ENCODE assay signal across 23 cellular contexts in the genomic region with DNA sequence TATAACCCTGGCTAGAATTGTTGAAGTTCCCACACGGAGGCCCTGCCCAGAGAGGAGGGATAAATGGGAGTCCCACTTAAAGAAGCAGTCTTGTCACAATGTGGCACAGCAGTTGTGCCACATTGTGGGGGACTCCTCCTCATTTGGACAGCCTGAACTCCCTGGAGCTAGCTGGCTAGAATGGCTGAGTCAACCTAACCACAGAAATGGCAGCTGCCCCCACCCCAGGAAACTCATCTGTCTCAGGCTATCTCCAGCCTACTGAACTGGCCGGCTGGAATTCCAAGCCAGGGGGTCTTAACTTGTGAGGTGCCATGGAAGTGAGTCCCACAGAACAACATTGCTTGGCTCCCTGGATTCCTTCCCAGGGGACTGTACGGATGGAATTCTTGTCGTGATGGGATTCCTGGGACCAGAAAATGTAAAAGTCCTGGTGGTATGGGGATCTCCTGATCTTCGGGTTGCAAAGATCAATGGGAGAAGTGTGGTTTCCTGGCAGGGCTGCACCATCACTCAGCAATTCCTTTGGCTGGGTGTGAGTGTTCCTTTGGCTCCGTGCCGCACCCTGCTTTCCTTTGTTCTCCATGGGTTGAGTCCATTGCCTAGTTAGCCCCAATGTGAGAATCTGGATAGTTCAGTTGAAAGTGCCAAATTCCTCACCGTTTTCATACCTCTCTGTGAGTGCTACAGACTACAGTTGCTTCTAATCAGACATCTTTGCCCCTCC.
DNase-seq lines count a peak whose midpoint lies in the region; ATAC-seq and TF ChIP-seq lines count a peak whose summit lies in the region.
"Had no signal": no experiment of that assay in that cellular context is flagged by ENCODE, and none has a peak within 500 bp of the region (broad histone marks: within the 10 kb centered on the region; RNA-seq: fewer than 3 reads in every experiment).

No MANE protein-coding gene starts in this region.

- TF ChIP-seq CTCF in HFF-Myc (IDR thresholded peaks at IDR 0.05; ENCODE audit: low read depth, low read length, missing control alignments) (no peak), OCI-LY3 (IDR thresholded peaks at IDR 0.05; ENCODE audit: low read depth, low read length) (no peak), neural progenitor cell (IDR thresholded peaks at IDR 0.05) (no peak)

- no peak overlapping the region for H3K9ac ChIP-seq in OCI-LY3 (ENCODE audit: low read length)
- H3K9ac ChIP-seq in neural progenitor cell, result no peak overlapping the region
- H3K9ac ChIP-seq: KMS-11, SK-N-SH had no signal

- no peaks in the 10 kb centered on the region for H3K27me3 Mint-ChIP-seq in neural progenitor cell (ENCODE audit: insufficient read depth, low read depth)
- no peaks in the 10 kb centered on the region for H3K27me3 Mint-ChIP-seq in effector memory CD8-positive, alpha-beta T cell
- H3K27me3 Mint-ChIP-seq: CD8-positive, alpha-beta memory T cell had no signal

- H3K27ac ChIP-seq in OCI-LY3 (ENCODE audit: low read length) (no peak overlapping the region), neural progenitor cell (no peak overlapping the region)
- H3K27ac ChIP-seq: C4-2B, KMS-11, RWPE1 had no signal

- no peak for ATAC-seq in effector memory CD8-positive, alpha-beta T cell (replicated peaks)

- H3K36me3 ChIP-seq in OCI-LY3 (replicated peaks; ENCODE audit: low read depth, low read length) (no peaks in the 10 kb centered on the region), neural progenitor cell (no peaks in the 10 kb centered on the region)

- peaks cover 14% of the 10 kb centered on the region for H3K4me1 ChIP-seq in OCI-LY3 (ENCODE audit: low read length)
- no peaks in the 10 kb centered on the region for H3K4me1 ChIP-seq in neural progenitor cell

- no peak overlapping the region for H2AFZ ChIP-seq in OCI-LY3 (ENCODE audit: low read depth, low read length)
- peak overlapping the region; percentile 23 for H2AFZ ChIP-seq in neural progenitor cell (replicated peaks)

- H4K20me1 ChIP-seq in OCI-LY3 (ENCODE audit: insufficient read depth, low read length), result no peaks in the 10 kb centered on the region
- H4K20me1 ChIP-seq in neural progenitor cell (ENCODE audit: low read depth), result no peaks in the 10 kb centered on the region

- H3K79me2 ChIP-seq in OCI-LY3 (ENCODE audit: low read length), result no peaks in the 10 kb centered on the region
- H3K79me2 ChIP-seq in neural progenitor cell (ENCODE audit: low read depth), result no peaks in the 10 kb centered on the region

- H3K4me2 ChIP-seq in OCI-LY3 (ENCODE audit: low read length) (peak overlapping the region; percentile 8; the same call in 1 of the 2 replicates), neural progenitor cell (no peak overlapping the region)
- H3K4me2 ChIP-seq: KMS-11, SK-N-SH had no signal

- no peaks in the 10 kb centered on the region for H3K9me3 Mint-ChIP-seq in neural progenitor cell
- H3K9me3 Mint-ChIP-seq in effector memory CD8-positive, alpha-beta T cell, result peaks cover 20 to 35% of the 10 kb centered on the region in 2 donors

- H3K27me3 ChIP-seq in OCI-LY3 (ENCODE audit: low read depth, low read length), result no peaks in the 10 kb centered on the region
- no peaks in the 10 kb centered on the region for H3K27me3 ChIP-seq in neural progenitor cell

- H3K4me3 ChIP-seq in HFF-Myc (replicated peaks; ENCODE audit: low read depth, low read length) (no peak overlapping the region), OCI-LY3 (ENCODE audit: low read length) (no peak overlapping the region), neural progenitor cell (no peak overlapping the region)

- no peaks in the 10 kb centered on the region for H3F3A ChIP-seq in neural progenitor cell (ENCODE audit: low read depth)

- H3K36me3 Mint-ChIP-seq in neural progenitor cell, result no peaks in the 10 kb centered on the region
- no peaks in the 10 kb centered on the region for H3K36me3 Mint-ChIP-seq in effector memory CD8-positive, alpha-beta T cell (ENCODE audit: insufficient read depth)

- H3K9me3 ChIP-seq in OCI-LY3 (ENCODE audit: insufficient read depth, low read length) (peaks cover 3% of the 10 kb centered on the region; the same call in 1 of the 2 replicates), neural progenitor cell (ENCODE audit: low read depth) (no peaks in the 10 kb centered on the region)
- H3K9me3 ChIP-seq: SK-N-SH had no signal

- DNase-seq in HFF-Myc (ENCODE audit: extremely low read depth, low read depth) (peak; percentile 0), astrocyte of the hippocampus (ENCODE audit: low read depth, low spot score) (peak; percentile 11), neural progenitor cell (ENCODE audit: low spot score) (no peak), NCI-H526 treated with DMSO at 0.1 percent for 48 hours (lab: John Stamatoyannopoulos, UW) (no peak), RPMI8226 (no peak)
- DNase-seq in activated T-cell treated with anti-CD3 and anti-CD28 coated beads, Interleukin-2, amount 50 U/mL, for 1 hour, result no peak
- no peak for DNase-seq in effector memory CD8-positive, alpha-beta T cell
- DNase-seq: Calu3; CD8-positive, alpha-beta memory T cell; DMS153; GDM1; GOT3; NCI-H1417; NCI-H1694 treated with DMSO at 0.1 percent for 48 hours; NCI-H2081 treated with DMSO at 0.1 percent for 48 hours; NCI-H2171 treated with DMSO at 0.1 percent for 48 hours; NCI-H524 treated with DMSO at 0.1 percent for 48 hours; SHP77 treated with DMSO at 0.1 percent for 48 hours; SK-N-SH had no signal

- H3K4me1 Mint-ChIP-seq in neural progenitor cell, result no peaks in the 10 kb centered on the region
- no peaks in the 10 kb centered on the region for H3K4me1 Mint-ChIP-seq in effector memory CD8-positive, alpha-beta T cell (ENCODE audit: low read depth in 2 of 2)
- H3K4me1 Mint-ChIP-seq: CD8-positive, alpha-beta memory T cell had no signal

- H3K27ac Mint-ChIP-seq in neural progenitor cell, result no peak overlapping the region
- H3K27ac Mint-ChIP-seq in effector memory CD8-positive, alpha-beta T cell, result no peak overlapping the region
- H3K27ac Mint-ChIP-seq: CD8-positive, alpha-beta memory T cell had no signal

- no peak overlapping the region for H3K4me3 Mint-ChIP-seq in neural progenitor cell
- no peak overlapping the region for H3K4me3 Mint-ChIP-seq in effector memory CD8-positive, alpha-beta T cell
- H3K4me3 Mint-ChIP-seq: CD8-positive, alpha-beta memory T cell had no signal

Comparison
In these comparisons a context has a peak if more than half of its experiments do, and no peak if none do; other contexts are left out.
1. DNase-seq: peak in HFF-Myc (single experiment) and astrocyte of the hippocampus (single experiment); none in neural progenitor cell (single experiment), activated T-cell treated with anti-CD3 and anti-CD28 coated beads, Interleukin-2, amount 50 U/mL, for 1 hour (single experiment), NCI-H526 treated with DMSO at 0.1 percent for 48 hours (single experiment), RPMI8226 (single experiment) and effector memory CD8-positive, alpha-beta T cell (0 of 3).